Comparison of ENCODE assay signal across 18 cellular contexts in the genomic region with DNA sequence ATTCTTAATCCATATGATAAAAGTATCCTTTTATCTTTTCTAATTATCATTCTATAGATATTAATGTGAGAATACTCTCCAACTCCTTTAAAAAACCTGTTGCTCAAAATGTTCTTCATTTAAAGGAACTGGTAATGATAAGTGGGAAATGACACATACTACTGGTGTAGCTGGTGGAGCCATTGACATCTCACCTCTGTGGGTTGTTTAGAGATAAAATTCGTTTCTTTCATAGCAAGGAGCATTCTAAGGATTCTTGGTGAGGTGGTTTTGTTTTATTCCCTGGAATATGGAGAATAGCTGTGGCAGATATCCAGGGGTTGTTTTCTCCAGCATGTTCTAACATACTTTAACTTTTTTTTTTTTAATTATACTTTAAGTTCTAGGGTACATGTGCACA.
"Had no signal": no experiment of that assay in that cellular context is flagged by ENCODE, and none has a peak within 500 bp of the region (broad histone marks: within the 10 kb centered on the region; RNA-seq: fewer than 3 reads in every experiment).

No MANE protein-coding gene starts in this region.

- H3K36me3 Mint-ChIP-seq: natural killer cell treated with Interleukin-12 subunit alpha and Interleukin-12 subunit beta and Interleukin-15 and Interleukin-18, amount 100 ng/mL, for 72 hours had no signal

- H3K9me3 Mint-ChIP-seq: activated CD4-positive, alpha-beta T cell treated with anti-CD3 and anti-CD28 coated beads, Interleukin-2, amount 10 ng/mL, durations not matched to agents 24 days and 14 days; natural killer cell treated with Interleukin-12 subunit alpha and Interleukin-12 subunit beta and Interleukin-15 and Interleukin-18, amount 100 ng/mL, for 72 hours; T-helper 1 cell treated with Interleukin-12 subunit alpha and Interleukin-12 subunit beta and Interleukin-4 antibody, amounts not matched to agents 30 μg/mL and 1 μg/mL, for 36 hours had no signal

- H3K4me3 ChIP-seq: breast epithelium, skin epidermis had no signal

- H3K36me3 ChIP-seq: breast epithelium had no signal

- H3K27me3 ChIP-seq: breast epithelium had no signal

- DNase-seq: activated CD4-positive, alpha-beta T cell treated with anti-CD3 and anti-CD28 coated beads, Interleukin-2, amount 10 ng/mL, durations not matched to agents 24 days and 14 days; activated CD4-positive, CD25-positive, alpha-beta regulatory T cell; activated CD8-positive, alpha-beta memory T cell treated with anti-CD3 and anti-CD28 coated beads, Interleukin-2, amount 50 U/mL, for 4 hours; activated CD8-positive, alpha-beta T cell treated with anti-CD3 and anti-CD28 coated beads, Interleukin-2, amount 10 ng/mL, durations not matched to agents 7 days and 5 days; activated effector memory CD4-positive, alpha-beta T cell treated with anti-CD3 and anti-CD28 coated beads, Interleukin-2, amount 50 U/mL, for 16 hours; activated T-cell treated with anti-CD3 and anti-CD28 coated beads, Interleukin-2, amount 50 U/mL, for 48 hours; amniotic stem cell; kidney glomerular epithelial cell; posterior cingulate gyrus; stimulated activated CD4-positive, alpha-beta T cell treated with anti-CD3 and anti-CD28 coated beads, Interleukin-4, amount 100 ng/mL, for 4 hours; stimulated activated CD8-positive, alpha-beta memory T cell treated with anti-CD3 and anti-CD28 coated beads, Interleukin-4, amount 100 ng/mL, for 48 hours; stimulated activated naive CD4-positive, alpha-beta T cell treated with Interleukin-2 at 50 U/mL for 16 hours had no signal

- H3K4me3 Mint-ChIP-seq: activated CD4-positive, alpha-beta T cell treated with anti-CD3 and anti-CD28 coated beads, Interleukin-2, amount 10 ng/mL, durations not matched to agents 24 days and 14 days; activated CD8-positive, alpha-beta T cell treated with anti-CD3 and anti-CD28 coated beads, Interleukin-2, amount 10 ng/mL, durations not matched to agents 7 days and 5 days; natural killer cell treated with Interleukin-12 subunit alpha and Interleukin-12 subunit beta and Interleukin-15 and Interleukin-18, amount 100 ng/mL, for 72 hours; T-helper 1 cell treated with Interleukin-12 subunit alpha and Interleukin-12 subunit beta and Interleukin-4 antibody, amounts not matched to agents 30 μg/mL and 1 μg/mL, for 36 hours had no signal

- H3K27ac Mint-ChIP-seq: activated CD4-positive, alpha-beta T cell treated with anti-CD3 and anti-CD28 coated beads, Interleukin-2, amount 10 ng/mL, durations not matched to agents 24 days and 14 days; activated CD8-positive, alpha-beta T cell treated with anti-CD3 and anti-CD28 coated beads, Interleukin-2, amount 10 ng/mL, durations not matched to agents 7 days and 5 days; activated naive CD4-positive, alpha-beta T cell treated with anti-CD3 and anti-CD28 coated beads, Interleukin-2, amount 50 U/mL, for 72 hours; natural killer cell treated with Interleukin-12 subunit alpha and Interleukin-12 subunit beta and Interleukin-15 and Interleukin-18, amount 100 ng/mL, for 72 hours; T-helper 1 cell treated with Interleukin-12 subunit alpha and Interleukin-12 subunit beta and Interleukin-4 antibody, amounts not matched to agents 30 μg/mL and 1 μg/mL, for 36 hours had no signal

- H3K4me1 Mint-ChIP-seq: activated CD4-positive, alpha-beta T cell treated with anti-CD3 and anti-CD28 coated beads, Interleukin-2, amount 10 ng/mL, durations not matched to agents 24 days and 14 days had no signal

- H3K27ac ChIP-seq: breast epithelium, skin epidermis had no signal

- H3K9me3 ChIP-seq: breast epithelium had no signal

- ATAC-seq: activated CD8-positive, alpha-beta T cell treated with anti-CD3 and anti-CD28 coated beads, Interleukin-2, amount 10 ng/mL, durations not matched to agents 7 days and 5 days; activated naive CD4-positive, alpha-beta T cell treated with anti-CD3 and anti-CD28 coated beads, Interleukin-2, amount 50 U/mL, for 72 hours; natural killer cell treated with Interleukin-12 subunit alpha and Interleukin-12 subunit beta and Interleukin-15 and Interleukin-18, amount 100 ng/mL, for 72 hours; SK-N-SH treated with all-trans-retinoic acid at 6 μM for 48 hours had no signal

- H3K4me1 ChIP-seq: breast epithelium had no signal
